In the genomic region with DNA sequence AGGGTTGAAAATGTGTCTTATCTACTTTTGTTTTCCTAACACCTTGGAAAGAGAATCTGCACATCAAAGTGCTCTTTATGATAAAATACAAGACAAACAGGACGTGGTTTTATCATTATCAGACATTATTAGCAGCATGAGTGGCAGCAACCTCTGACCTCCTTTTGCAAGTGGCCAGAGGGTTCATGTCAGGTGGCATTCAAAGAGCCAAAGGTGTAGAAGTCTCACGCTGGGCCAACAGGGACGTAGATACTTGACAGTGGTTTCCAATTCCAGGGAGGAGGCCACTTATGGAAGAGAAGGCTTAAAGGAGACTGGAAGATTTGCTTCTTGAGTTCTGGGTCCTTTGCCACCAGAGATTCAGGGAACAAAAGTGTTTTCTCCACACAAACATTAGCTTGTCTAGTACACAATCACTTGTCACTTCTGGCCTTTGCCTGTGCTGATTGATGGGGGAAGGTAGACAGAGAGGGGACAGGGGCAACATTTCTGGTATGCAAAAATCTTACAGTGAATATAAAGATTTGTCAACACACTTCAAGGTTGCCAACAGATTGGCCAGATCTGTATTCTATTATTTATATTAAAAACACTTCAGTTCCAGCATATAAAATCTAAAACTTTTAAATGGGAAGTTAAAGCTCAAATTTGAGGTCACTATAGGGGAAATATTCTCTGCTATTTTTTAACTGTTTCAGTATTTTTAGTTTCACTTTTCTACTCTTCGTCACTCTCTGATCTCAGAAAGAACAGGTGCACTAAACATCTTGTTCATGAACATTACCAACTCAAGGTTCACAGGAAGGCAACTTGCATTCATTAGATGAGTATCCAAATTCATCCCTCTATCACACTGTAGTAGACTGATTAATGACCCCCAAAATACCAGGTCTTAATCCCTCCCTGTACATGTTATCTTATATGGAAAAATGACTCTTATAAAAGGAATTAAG, we compare ENCODE assay signal across 1 cellular context.
TF ChIP-seq lines count a peak whose summit lies in the region.

No MANE protein-coding gene starts in this region.

TF ChIP-seq in GM12878, 131 proteins besides CTCF, POLR2A, EP300 and RAD21 (continued from another document and continues in another):
- TF ChIP-seq ATF2 (IDR thresholded peaks at IDR 0.05; ENCODE audit: low read length) (no peak; the same call in 1 of the 2 replicates), NR2F1 (conservative IDR thresholded peaks at IDR 0.05) (peak; percentile 87), MEF2A (IDR thresholded peaks at IDR 0.05; ENCODE audit: insufficient read depth, low read depth, low read length) (no peak), TCF3 (IDR thresholded peaks at IDR 0.05; ENCODE audit: borderline replicate concordance, insufficient read depth, low read depth, low read length) (no peak), TCF7 (IDR thresholded peaks at IDR 0.05; ENCODE audit: borderline replicate concordance) (no peak), BCLAF1 (IDR thresholded peaks at IDR 0.05) (no peak), WRNIP1 (IDR thresholded peaks at IDR 0.05; ENCODE audit: borderline replicate concordance, low read depth, low read length) (no peak), ZNF207 (IDR thresholded peaks at IDR 0.05; ENCODE audit: borderline replicate concordance) (no peak), RCOR1 (conservative IDR thresholded peaks at IDR 0.05; ENCODE audit: low read depth, low read length) (no peak), FOXK2 (IDR thresholded peaks at IDR 0.05) (no peak), HDAC2 (IDR thresholded peaks at IDR 0.05) (no peak), BHLHE40 (IDR thresholded peaks at IDR 0.05; ENCODE audit: borderline replicate concordance in 1 of 2, low read depth in 2 of 2, low read length in 1 of 2) (no peak), CBX5 (IDR thresholded peaks at IDR 0.05; ENCODE audit: low read depth) (0 out of 2 replicates have a peak, but pooled peaks have one; percentile 21), YBX1 (IDR thresholded peaks at IDR 0.05) (no peak), TCF12 (IDR thresholded peaks at IDR 0.05; ENCODE audit: low read depth, low read length) (0 out of 2 replicates have a peak, but pooled peaks have one; percentile 20)
- TF ChIP-seq, protein P1, sequence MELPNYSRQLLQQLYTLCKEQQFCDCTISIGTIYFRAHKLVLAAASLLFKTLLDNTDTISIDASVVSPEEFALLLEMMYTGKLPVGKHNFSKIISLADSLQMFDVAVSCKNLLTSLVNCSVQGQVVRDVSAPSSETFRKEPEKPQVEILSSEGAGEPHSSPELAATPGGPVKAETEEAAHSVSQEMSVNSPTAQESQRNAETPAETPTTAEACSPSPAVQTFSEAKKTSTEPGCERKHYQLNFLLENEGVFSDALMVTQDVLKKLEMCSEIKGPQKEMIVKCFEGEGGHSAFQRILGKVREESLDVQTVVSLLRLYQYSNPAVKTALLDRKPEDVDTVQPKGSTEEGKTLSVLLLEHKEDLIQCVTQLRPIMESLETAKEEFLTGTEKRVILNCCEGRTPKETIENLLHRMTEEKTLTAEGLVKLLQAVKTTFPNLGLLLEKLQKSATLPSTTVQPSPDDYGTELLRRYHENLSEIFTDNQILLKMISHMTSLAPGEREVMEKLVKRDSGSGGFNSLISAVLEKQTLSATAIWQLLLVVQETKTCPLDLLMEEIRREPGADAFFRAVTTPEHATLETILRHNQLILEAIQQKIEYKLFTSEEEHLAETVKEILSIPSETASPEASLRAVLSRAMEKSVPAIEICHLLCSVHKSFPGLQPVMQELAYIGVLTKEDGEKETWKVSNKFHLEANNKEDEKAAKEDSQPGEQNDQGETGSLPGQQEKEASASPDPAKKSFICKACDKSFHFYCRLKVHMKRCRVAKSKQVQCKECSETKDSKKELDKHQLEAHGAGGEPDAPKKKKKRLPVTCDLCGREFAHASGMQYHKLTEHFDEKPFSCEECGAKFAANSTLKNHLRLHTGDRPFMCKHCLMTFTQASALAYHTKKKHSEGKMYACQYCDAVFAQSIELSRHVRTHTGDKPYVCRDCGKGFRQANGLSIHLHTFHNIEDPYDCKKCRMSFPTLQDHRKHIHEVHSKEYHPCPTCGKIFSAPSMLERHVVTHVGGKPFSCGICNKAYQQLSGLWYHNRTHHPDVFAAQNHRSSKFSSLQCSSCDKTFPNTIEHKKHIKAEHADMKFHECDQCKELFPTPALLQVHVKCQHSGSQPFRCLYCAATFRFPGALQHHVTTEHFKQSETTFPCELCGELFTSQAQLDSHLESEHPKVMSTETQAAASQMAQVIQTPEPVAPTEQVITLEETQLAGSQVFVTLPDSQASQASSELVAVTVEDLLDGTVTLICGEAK (IDR thresholded peaks at IDR 0.05; ENCODE audit: borderline replicate concordance), result no peak
- TF ChIP-seq, protein P2, sequence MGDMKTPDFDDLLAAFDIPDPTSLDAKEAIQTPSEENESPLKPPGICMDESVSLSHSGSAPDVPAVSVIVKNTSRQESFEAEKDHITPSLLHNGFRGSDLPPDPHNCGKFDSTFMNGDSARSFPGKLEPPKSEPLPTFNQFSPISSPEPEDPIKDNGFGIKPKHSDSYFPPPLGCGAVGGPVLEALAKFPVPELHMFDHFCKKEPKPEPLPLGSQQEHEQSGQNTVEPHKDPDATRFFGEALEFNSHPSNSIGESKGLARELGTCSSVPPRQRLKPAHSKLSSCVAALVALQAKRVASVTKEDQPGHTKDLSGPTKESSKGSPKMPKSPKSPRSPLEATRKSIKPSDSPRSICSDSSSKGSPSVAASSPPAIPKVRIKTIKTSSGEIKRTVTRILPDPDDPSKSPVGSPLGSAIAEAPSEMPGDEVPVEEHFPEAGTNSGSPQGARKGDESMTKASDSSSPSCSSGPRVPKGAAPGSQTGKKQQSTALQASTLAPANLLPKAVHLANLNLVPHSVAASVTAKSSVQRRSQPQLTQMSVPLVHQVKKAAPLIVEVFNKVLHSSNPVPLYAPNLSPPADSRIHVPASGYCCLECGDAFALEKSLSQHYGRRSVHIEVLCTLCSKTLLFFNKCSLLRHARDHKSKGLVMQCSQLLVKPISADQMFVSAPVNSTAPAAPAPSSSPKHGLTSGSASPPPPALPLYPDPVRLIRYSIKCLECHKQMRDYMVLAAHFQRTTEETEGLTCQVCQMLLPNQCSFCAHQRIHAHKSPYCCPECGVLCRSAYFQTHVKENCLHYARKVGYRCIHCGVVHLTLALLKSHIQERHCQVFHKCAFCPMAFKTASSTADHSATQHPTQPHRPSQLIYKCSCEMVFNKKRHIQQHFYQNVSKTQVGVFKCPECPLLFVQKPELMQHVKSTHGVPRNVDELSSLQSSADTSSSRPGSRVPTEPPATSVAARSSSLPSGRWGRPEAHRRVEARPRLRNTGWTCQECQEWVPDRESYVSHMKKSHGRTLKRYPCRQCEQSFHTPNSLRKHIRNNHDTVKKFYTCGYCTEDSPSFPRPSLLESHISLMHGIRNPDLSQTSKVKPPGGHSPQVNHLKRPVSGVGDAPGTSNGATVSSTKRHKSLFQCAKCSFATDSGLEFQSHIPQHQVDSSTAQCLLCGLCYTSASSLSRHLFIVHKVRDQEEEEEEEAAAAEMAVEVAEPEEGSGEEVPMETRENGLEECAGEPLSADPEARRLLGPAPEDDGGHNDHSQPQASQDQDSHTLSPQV (IDR thresholded peaks at IDR 0.05), result no peak
- TF ChIP-seq, protein P3, sequence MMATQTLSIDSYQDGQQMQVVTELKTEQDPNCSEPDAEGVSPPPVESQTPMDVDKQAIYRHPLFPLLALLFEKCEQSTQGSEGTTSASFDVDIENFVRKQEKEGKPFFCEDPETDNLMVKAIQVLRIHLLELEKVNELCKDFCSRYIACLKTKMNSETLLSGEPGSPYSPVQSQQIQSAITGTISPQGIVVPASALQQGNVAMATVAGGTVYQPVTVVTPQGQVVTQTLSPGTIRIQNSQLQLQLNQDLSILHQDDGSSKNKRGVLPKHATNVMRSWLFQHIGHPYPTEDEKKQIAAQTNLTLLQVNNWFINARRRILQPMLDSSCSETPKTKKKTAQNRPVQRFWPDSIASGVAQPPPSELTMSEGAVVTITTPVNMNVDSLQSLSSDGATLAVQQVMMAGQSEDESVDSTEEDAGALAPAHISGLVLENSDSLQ (IDR thresholded peaks at IDR 0.05), result peak; percentile 85
- TF ChIP-seq, protein P4, sequence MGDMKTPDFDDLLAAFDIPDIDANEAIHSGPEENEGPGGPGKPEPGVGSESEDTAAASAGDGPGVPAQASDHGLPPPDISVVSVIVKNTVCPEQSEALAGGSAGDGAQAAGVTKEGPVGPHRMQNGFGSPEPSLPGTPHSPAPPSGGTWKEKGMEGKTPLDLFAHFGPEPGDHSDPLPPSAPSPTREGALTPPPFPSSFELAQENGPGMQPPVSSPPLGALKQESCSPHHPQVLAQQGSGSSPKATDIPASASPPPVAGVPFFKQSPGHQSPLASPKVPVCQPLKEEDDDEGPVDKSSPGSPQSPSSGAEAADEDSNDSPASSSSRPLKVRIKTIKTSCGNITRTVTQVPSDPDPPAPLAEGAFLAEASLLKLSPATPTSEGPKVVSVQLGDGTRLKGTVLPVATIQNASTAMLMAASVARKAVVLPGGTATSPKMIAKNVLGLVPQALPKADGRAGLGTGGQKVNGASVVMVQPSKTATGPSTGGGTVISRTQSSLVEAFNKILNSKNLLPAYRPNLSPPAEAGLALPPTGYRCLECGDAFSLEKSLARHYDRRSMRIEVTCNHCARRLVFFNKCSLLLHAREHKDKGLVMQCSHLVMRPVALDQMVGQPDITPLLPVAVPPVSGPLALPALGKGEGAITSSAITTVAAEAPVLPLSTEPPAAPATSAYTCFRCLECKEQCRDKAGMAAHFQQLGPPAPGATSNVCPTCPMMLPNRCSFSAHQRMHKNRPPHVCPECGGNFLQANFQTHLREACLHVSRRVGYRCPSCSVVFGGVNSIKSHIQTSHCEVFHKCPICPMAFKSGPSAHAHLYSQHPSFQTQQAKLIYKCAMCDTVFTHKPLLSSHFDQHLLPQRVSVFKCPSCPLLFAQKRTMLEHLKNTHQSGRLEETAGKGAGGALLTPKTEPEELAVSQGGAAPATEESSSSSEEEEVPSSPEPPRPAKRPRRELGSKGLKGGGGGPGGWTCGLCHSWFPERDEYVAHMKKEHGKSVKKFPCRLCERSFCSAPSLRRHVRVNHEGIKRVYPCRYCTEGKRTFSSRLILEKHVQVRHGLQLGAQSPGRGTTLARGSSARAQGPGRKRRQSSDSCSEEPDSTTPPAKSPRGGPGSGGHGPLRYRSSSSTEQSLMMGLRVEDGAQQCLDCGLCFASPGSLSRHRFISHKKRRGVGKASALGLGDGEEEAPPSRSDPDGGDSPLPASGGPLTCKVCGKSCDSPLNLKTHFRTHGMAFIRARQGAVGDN (IDR thresholded peaks at IDR 0.05), result peak; percentile 81
- TF ChIP-seq, protein P5, sequence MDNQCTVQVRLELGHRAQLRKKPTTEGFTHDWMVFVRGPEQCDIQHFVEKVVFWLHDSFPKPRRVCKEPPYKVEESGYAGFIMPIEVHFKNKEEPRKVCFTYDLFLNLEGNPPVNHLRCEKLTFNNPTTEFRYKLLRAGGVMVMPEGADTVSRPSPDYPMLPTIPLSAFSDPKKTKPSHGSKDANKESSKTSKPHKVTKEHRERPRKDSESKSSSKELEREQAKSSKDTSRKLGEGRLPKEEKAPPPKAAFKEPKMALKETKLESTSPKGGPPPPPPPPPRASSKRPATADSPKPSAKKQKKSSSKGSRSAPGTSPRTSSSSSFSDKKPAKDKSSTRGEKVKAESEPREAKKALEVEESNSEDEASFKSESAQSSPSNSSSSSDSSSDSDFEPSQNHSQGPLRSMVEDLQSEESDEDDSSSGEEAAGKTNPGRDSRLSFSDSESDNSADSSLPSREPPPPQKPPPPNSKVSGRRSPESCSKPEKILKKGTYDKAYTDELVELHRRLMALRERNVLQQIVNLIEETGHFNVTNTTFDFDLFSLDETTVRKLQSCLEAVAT (IDR thresholded peaks at IDR 0.05), result peak; percentile 39; the same call in 1 of the 2 replicates
- TF ChIP-seq, protein P6, sequence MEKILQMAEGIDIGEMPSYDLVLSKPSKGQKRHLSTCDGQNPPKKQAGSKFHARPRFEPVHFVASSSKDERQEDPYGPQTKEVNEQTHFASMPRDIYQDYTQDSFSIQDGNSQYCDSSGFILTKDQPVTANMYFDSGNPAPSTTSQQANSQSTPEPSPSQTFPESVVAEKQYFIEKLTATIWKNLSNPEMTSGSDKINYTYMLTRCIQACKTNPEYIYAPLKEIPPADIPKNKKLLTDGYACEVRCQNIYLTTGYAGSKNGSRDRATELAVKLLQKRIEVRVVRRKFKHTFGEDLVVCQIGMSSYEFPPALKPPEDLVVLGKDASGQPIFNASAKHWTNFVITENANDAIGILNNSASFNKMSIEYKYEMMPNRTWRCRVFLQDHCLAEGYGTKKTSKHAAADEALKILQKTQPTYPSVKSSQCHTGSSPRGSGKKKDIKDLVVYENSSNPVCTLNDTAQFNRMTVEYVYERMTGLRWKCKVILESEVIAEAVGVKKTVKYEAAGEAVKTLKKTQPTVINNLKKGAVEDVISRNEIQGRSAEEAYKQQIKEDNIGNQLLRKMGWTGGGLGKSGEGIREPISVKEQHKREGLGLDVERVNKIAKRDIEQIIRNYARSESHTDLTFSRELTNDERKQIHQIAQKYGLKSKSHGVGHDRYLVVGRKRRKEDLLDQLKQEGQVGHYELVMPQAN (conservative IDR thresholded peaks at IDR 0.05), result no peak
- TF ChIP-seq, protein P7, sequence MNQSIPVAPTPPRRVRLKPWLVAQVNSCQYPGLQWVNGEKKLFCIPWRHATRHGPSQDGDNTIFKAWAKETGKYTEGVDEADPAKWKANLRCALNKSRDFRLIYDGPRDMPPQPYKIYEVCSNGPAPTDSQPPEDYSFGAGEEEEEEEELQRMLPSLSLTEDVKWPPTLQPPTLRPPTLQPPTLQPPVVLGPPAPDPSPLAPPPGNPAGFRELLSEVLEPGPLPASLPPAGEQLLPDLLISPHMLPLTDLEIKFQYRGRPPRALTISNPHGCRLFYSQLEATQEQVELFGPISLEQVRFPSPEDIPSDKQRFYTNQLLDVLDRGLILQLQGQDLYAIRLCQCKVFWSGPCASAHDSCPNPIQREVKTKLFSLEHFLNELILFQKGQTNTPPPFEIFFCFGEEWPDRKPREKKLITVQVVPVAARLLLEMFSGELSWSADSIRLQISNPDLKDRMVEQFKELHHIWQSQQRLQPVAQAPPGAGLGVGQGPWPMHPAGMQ (IDR thresholded peaks at IDR 0.05; ENCODE audit: borderline replicate concordance), result no peak
